Comparison of ENCODE assay signal across 10 cellular contexts in the genomic region with DNA sequence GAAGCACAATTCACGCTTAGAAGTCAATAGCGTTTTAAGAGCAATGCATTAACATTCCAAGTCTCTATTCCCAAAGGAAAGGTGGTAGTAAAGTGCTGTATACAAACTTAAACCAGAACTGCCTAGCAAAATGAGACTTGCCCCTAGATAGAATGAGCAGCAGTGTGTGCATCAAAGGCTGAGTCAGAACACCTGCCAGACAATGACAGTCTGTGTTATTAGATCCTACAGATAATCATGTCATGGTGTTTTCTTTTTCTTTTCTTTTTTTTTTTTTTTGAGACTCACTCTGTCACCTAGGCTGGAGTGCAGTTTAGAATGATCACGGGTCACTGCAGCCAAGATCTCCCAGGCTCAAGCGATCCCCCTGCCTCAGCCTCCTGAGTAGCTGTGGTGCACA. TPM values are rescaled to one million over a fixed set of nuclear protein-coding genes. Genes with fewer than 3 reads are reported as not detected.
DNase-seq lines count a peak whose midpoint lies in the region; ATAC-seq and TF ChIP-seq lines count a peak whose summit lies in the region.
"Had no signal": no experiment of that assay in that cellular context is flagged by ENCODE, and none has a peak within 500 bp of the region (broad histone marks: within the 10 kb centered on the region; RNA-seq: fewer than 3 reads in every experiment).

No MANE protein-coding gene starts in this region.

- H3K4me1 Mint-ChIP-seq in activated naive CD4-positive, alpha-beta T cell treated with anti-CD3 and anti-CD28 coated beads, Interleukin-2, amount 50 U/mL, for 24 hours: peaks cover 55% of the 10 kb centered on the region

- H3K27me3 Mint-ChIP-seq in activated naive CD4-positive, alpha-beta T cell treated with anti-CD3 and anti-CD28 coated beads, Interleukin-2, amount 50 U/mL, for 24 hours: no peaks in the 10 kb centered on the region

- peak overlapping the region; percentile 94 for H3K4me3 ChIP-seq in adipocyte (ENCODE audit: low read length)
- peak overlapping the region in 2 of 4 donors; percentile 75 to 81 for H3K4me3 ChIP-seq in transverse colon

- peak overlapping the region; percentile 99 for H3K27ac Mint-ChIP-seq in activated naive CD4-positive, alpha-beta T cell treated with anti-CD3 and anti-CD28 coated beads, Interleukin-2, amount 50 U/mL, for 24 hours

- no peak for TF ChIP-seq EP300 in transverse colon (IDR thresholded peaks at IDR 0.05; ENCODE audit: low read depth)

- peak overlapping the region; percentile 76 to 89 (median 85) for H3K27ac ChIP-seq in transverse colon

- peak overlapping the region; percentile 96 for H3K9ac ChIP-seq in adipocyte (ENCODE audit: low read length)

- DNase-seq in activated naive CD4-positive, alpha-beta T cell (lab: John Stamatoyannopoulos, UW): no peak
- DNase-seq in adipocyte (ENCODE audit: low read depth) (no peak), left colon (no peak), transverse colon (no peak), DMS 273 (lab: John Stamatoyannopoulos, UW; ENCODE audit: unreplicated experiment) (no peak), GF-D8 (lab: John Stamatoyannopoulos, UW) (no peak)
- DNase-seq: activated CD8-positive, alpha-beta memory T cell treated with anti-CD3 and anti-CD28 coated beads for 24 hours; NCI-H1092 treated with DMSO at 0.1 percent for 48 hours had no signal

- WGBS in transverse colon (ENCODE audit: low coverage in 1 of 2), 2 donors: 54 to 55% methylated on average over 4 of the region's 4 CpGs

- in situ Hi-C loops in transverse colon (cut with MboI; ENCODE audit: low pct_ligation_motif_present in 1 of 4, low pct_unique_long_range_greater_than_20kb in 1 of 4, low sequenced_read_pairs in 3 of 4): loop anchor here in 1 of 4 donors (10.0 kb wide), 1 partner anchor 64 kb away; the partner anchor contains the start of gene FBXO7

- ATAC-seq in left colon: peak; percentile 12
- no peak for ATAC-seq in HG03175 (IDR thresholded peaks at IDR 0.05; ENCODE audit: unreplicated experiment)

- H3K4me1 ChIP-seq in adipocyte (ENCODE audit: control insufficient read depth, insufficient read depth, low read length): peaks cover 22% of the 10 kb centered on the region
- H3K4me1 ChIP-seq in transverse colon: peaks cover 9 to 49% (median 16%) of the 10 kb centered on the region in 4 donors

- no peak for TF ChIP-seq POLR2A in transverse colon (IDR thresholded peaks at IDR 0.05)

- no peak for TF ChIP-seq CTCF in transverse colon (IDR thresholded peaks at IDR 0.05)

- H3K36me3 ChIP-seq in adipocyte (ENCODE audit: control insufficient read depth, insufficient read depth, low read length, severe bottlenecking) (peaks cover 34% of the 10 kb centered on the region), transverse colon (peaks cover 0 to 18% (median 5%) of the 10 kb centered on the region in 4 donors)

- intact Hi-C loops in left colon (cut with DNase I, micrococcal nuclease): no loop called here
- intact Hi-C loops in transverse colon (cut with DNase I; ENCODE audit: low total_unique reads): loop anchor here (5.0 kb wide), 1 partner anchor 62 kb away; the partner anchor contains the start of gene FBXO7

- H3K27me3 ChIP-seq in adipocyte (replicated peaks; ENCODE audit: control insufficient read depth, insufficient read depth, low read length) (no peaks in the 10 kb centered on the region), transverse colon (no peaks in the 10 kb centered on the region)

- H3K4me3 Mint-ChIP-seq in activated naive CD4-positive, alpha-beta T cell treated with anti-CD3 and anti-CD28 coated beads, Interleukin-2, amount 50 U/mL, for 24 hours: peak overlapping the region; percentile 99

- no peaks in the 10 kb centered on the region for H3K9me3 Mint-ChIP-seq in activated naive CD4-positive, alpha-beta T cell treated with anti-CD3 and anti-CD28 coated beads, Interleukin-2, amount 50 U/mL, for 24 hours

- H3K9me3 ChIP-seq in adipocyte (ENCODE audit: control insufficient read depth, low read length) (no peaks in the 10 kb centered on the region), transverse colon (no peaks in the 10 kb centered on the region)

- H3K36me3 Mint-ChIP-seq in activated naive CD4-positive, alpha-beta T cell treated with anti-CD3 and anti-CD28 coated beads, Interleukin-2, amount 50 U/mL, for 24 hours: peaks cover 5% of the 10 kb centered on the region

RNA-seq across cellular contexts. Expression of gene RTCB, which starts 1.6 kb away (rescaled TPM):
- total RNA-seq in left colon: 100 to 1,000 TPM in 1 of 2 donors, 10 to 100 TPM in 1; 87.2 to 117 TPM
- 100 to 1,000 TPM in 1 of 4 donors, 10 to 100 TPM in 3; 55.4 to 104 (median 84.0) TPM for total RNA-seq in transverse colon

RNA-seq across cellular contexts. Expression of gene RFPL3, which starts 52.8 kb away (rescaled TPM):
- total RNA-seq in left colon: not detected
- not detected for total RNA-seq in transverse colon

RNA-seq across cellular contexts. Expression of gene BPIFC, which starts 53.8 kb away (rescaled TPM):
- total RNA-seq in left colon (not detected), transverse colon (not detected)
